ENCODE assay signal across 25 cellular contexts in genomic region chr4:90586799-90587198, GRCh38.
"Had no signal": no experiment of that assay in that cellular context is flagged by ENCODE, and none has a peak within 500 bp of the region (broad histone marks: within the 10 kb centered on the region; RNA-seq: fewer than 3 reads in every experiment).

No MANE protein-coding gene starts in this region.

- H3K27ac ChIP-seq: epithelial cell of prostate, esophagus squamous epithelium, gastrocnemius medialis, heart right ventricle, left lung, lower lobe of right lung had no signal

- DNase-seq: cortex of kidney; effector CD8-positive, alpha-beta T cell; effector memory CD8-positive, alpha-beta T cell; endodermal cell; erythroblast; esophagus squamous epithelium; foreskin fibroblast; foreskin melanocyte; gastrocnemius medialis; glutamatergic neuron; head of caudate nucleus; heart right ventricle; hippocampal formation; left cardiac atrium; left lung; left ventricle myocardium superior; lower lobe of right lung; mesenchymal stem cell; mucosa of descending colon; naive B cell; naive thymus-derived CD8-positive, alpha-beta T cell had no signal

- FAIRE-seq: endometrium, islet of Langerhans, keratinocyte had no signal

- H3K9me3 ChIP-seq: esophagus squamous epithelium, gastrocnemius medialis, lower lobe of right lung, mucosa of descending colon had no signal

- H3K27me3 ChIP-seq: esophagus squamous epithelium, gastrocnemius medialis, heart right ventricle, left lung had no signal

- H3K4me3 ChIP-seq: esophagus squamous epithelium, gastrocnemius medialis, heart right ventricle, left lung, lower lobe of right lung, mucosa of descending colon had no signal

- H3K36me3 ChIP-seq: esophagus squamous epithelium, gastrocnemius medialis, heart right ventricle, left lung, lower lobe of right lung had no signal
